In the genomic region with DNA sequence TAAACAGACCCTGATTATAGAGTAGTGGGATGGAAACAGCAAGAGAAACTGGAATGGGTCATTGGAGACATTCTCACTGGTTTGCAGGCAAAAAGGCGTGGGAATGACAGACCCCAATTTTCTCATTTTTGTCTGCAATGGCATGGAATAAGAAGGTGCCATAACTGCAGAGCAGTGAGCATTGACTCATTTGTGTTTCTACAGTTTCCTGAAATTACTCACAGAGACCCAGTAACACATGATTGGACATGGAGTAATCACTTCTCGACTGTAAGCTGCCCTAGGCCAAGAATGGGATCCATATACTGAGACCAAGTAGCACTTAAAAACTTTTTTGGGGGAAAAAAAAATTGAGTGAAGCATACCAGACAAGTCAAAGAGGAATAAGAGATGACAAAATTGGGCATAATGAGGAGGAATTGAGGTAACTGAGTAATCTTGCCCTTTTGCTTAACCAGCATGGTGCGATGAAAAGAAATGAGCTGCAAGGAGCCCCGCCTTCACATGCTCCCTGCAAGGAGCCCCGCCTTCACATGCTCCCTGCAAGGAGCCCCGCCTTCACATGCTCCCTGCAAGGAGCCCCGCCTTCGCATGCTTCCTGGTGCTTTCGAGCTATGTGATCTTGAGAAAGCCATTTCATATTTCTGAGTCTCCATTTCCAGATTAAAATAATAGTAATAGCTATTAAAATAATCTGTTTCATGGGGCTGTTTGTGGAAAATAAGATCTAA, we compare ENCODE assay signal across 8 cellular contexts. TPM values are rescaled to one million over a fixed set of nuclear protein-coding genes. Genes with fewer than 3 reads are reported as not detected.
A peak's percentile ranks its signal among the peaks of the same experiment; 100 is the strongest.
DNase-seq lines count a peak whose midpoint lies in the region; ATAC-seq and TF ChIP-seq lines count a peak whose summit lies in the region.

No MANE protein-coding gene starts in this region.

- H3K27ac ChIP-seq in sigmoid colon = no peak overlapping the region

- in situ Hi-C loops in GM13977 (cut with MboI; ENCODE audit: low pct_unique_long_range_greater_than_20kb, low sequenced_read_pairs, unreplicated experiment) = no loop called here

- DNase-seq in GM13977 (ENCODE audit: low spot score) (peak; percentile 33), naive B cell (peak; percentile 43), NAMALWA (ENCODE audit: low spot score) (no peak), posterior cingulate gyrus (no peak), sigmoid colon (no peak)
- peak; percentile 61 for DNase-seq in activated T-helper 2 cell treated with anti-CD3 and anti-CD28 coated beads, Interferon-gamma antibody, Interleukin-2, Interleukin-4, amounts not matched to agents 10 μg/mL and 5 μg/mL and 100 μg/mL, durations not matched to agents 14 hours and 24 hours and 36 hours (ENCODE audit: low spot score)

- no peak for TF ChIP-seq CTCF in GM13977 (IDR thresholded peaks at IDR 0.05; ENCODE audit: extremely low read depth, insufficient read depth, missing control alignments)
- TF ChIP-seq CTCF in sigmoid colon (IDR thresholded peaks at IDR 0.05) = no peak

- no peak for TF ChIP-seq POLR2A in sigmoid colon (IDR thresholded peaks at IDR 0.05)

- no peaks in the 10 kb centered on the region for H3K9me3 ChIP-seq in sigmoid colon

- no peaks in the 10 kb centered on the region for H3K9me3 Mint-ChIP-seq in activated T-helper 2 cell treated with anti-CD3 and anti-CD28 coated beads, Interferon-gamma antibody, Interleukin-2, Interleukin-4, amounts not matched to agents 10 μg/mL and 5 μg/mL and 100 μg/mL, durations not matched to agents 14 hours and 24 hours and 36 hours
- no peaks in the 10 kb centered on the region for H3K9me3 Mint-ChIP-seq in naive B cell

- H3K4me1 Mint-ChIP-seq in activated T-helper 2 cell treated with anti-CD3 and anti-CD28 coated beads, Interferon-gamma antibody, Interleukin-2, Interleukin-4, amounts not matched to agents 10 μg/mL and 5 μg/mL and 100 μg/mL, durations not matched to agents 14 hours and 24 hours and 36 hours (ENCODE audit: low read depth) = peaks cover 25% of the 10 kb centered on the region
- H3K4me1 Mint-ChIP-seq in naive B cell = peaks cover 6 to 25% (median 18%) of the 10 kb centered on the region in 3 donors

- H3K27me3 Mint-ChIP-seq in activated T-helper 2 cell treated with anti-CD3 and anti-CD28 coated beads, Interferon-gamma antibody, Interleukin-2, Interleukin-4, amounts not matched to agents 10 μg/mL and 5 μg/mL and 100 μg/mL, durations not matched to agents 14 hours and 24 hours and 36 hours (ENCODE audit: low read depth) = no peaks in the 10 kb centered on the region
- H3K27me3 Mint-ChIP-seq in naive B cell = no peaks in the 10 kb centered on the region

- no peaks in the 10 kb centered on the region for H3K4me1 ChIP-seq in sigmoid colon

- peak overlapping the region; percentile 83 for H3K27ac Mint-ChIP-seq in activated T-helper 2 cell treated with anti-CD3 and anti-CD28 coated beads, Interferon-gamma antibody, Interleukin-2, Interleukin-4, amounts not matched to agents 10 μg/mL and 5 μg/mL and 100 μg/mL, durations not matched to agents 14 hours and 24 hours and 36 hours
- H3K27ac Mint-ChIP-seq in naive B cell = peak overlapping the region in 2 of 6 donors; percentile 38 to 78

- no peak for TF ChIP-seq EP300 in sigmoid colon (IDR thresholded peaks at IDR 0.05)

- peak; percentile 38 for ATAC-seq in HG03565 (IDR thresholded peaks at IDR 0.05; ENCODE audit: unreplicated experiment)
- ATAC-seq in naive B cell (ENCODE audit: low read depth in 2 of 2) = peak; percentile 54 to 66
- no peak for ATAC-seq in HG03139 (IDR thresholded peaks at IDR 0.05; ENCODE audit: unreplicated experiment)

- intact Hi-C loops in activated T-helper 2 cell treated with anti-CD3 and anti-CD28 coated beads, Interferon-gamma antibody, Interleukin-2, Interleukin-4, amounts not matched to agents 10 μg/mL and 5 μg/mL and 100 μg/mL, durations not matched to agents 14 hours and 24 hours and 36 hours (cut with micrococcal nuclease) = loop anchor here (1.0 kb wide), 1 partner anchor 44 kb away; no protein-coding TSS in a partner anchor
- intact Hi-C loops in posterior cingulate gyrus (cut with DNase I) = no loop called here
- intact Hi-C loops in sigmoid colon (cut with DNase I) = no loop called here

- H3K36me3 Mint-ChIP-seq in activated T-helper 2 cell treated with anti-CD3 and anti-CD28 coated beads, Interferon-gamma antibody, Interleukin-2, Interleukin-4, amounts not matched to agents 10 μg/mL and 5 μg/mL and 100 μg/mL, durations not matched to agents 14 hours and 24 hours and 36 hours (ENCODE audit: low read depth) = no peaks in the 10 kb centered on the region
- H3K36me3 Mint-ChIP-seq in naive B cell = no peaks in the 10 kb centered on the region

- WGBS in sigmoid colon, 2 donors = 24 to 52% methylated on average over 9 of the region's 9 CpGs

- H3K27me3 ChIP-seq in sigmoid colon = no peaks in the 10 kb centered on the region

- H3K4me3 Mint-ChIP-seq in activated T-helper 2 cell treated with anti-CD3 and anti-CD28 coated beads, Interferon-gamma antibody, Interleukin-2, Interleukin-4, amounts not matched to agents 10 μg/mL and 5 μg/mL and 100 μg/mL, durations not matched to agents 14 hours and 24 hours and 36 hours (ENCODE audit: low read depth) = peak overlapping the region; percentile 31
- H3K4me3 Mint-ChIP-seq in naive B cell = peak overlapping the region in 5 of 8 donors; percentile 19 to 83 (median 52)

- no peaks in the 10 kb centered on the region for H3K36me3 ChIP-seq in sigmoid colon

- H3K4me3 ChIP-seq in sigmoid colon = no peak overlapping the region

RNA-seq across cellular contexts. Expression of gene NHSL1, which starts 44.2 kb away (rescaled TPM):
- total RNA-seq in activated T-helper 2 cell treated with anti-CD3 and anti-CD28 coated beads, Interferon-gamma antibody, Interleukin-2, Interleukin-4, amounts not matched to agents 10 μg/mL and 5 μg/mL and 100 μg/mL, durations not matched to agents 14 hours and 24 hours and 36 hours = 1.5 and 2.4 TPM in 2 replicates
- polyA plus RNA-seq in naive B cell (ENCODE audit: low read depth in 6 of 6) (under 1 TPM in 1 of 6 donors, not detected in 5; 0.04 TPM), sigmoid colon (10 to 100 TPM; 13.2 to 17.5 (median 16.9) TPM)
- 1 to 10 TPM; 6.5 to 8.6 (median 7.0) TPM for total RNA-seq in sigmoid colon

RNA-seq across cellular contexts. Expression of gene HEBP2, which starts 51.1 kb away (rescaled TPM):
- 17.2 and 20.0 TPM in 2 replicates for total RNA-seq in activated T-helper 2 cell treated with anti-CD3 and anti-CD28 coated beads, Interferon-gamma antibody, Interleukin-2, Interleukin-4, amounts not matched to agents 10 μg/mL and 5 μg/mL and 100 μg/mL, durations not matched to agents 14 hours and 24 hours and 36 hours
- polyA plus RNA-seq in naive B cell (ENCODE audit: low read depth in 6 of 6) (10 to 100 TPM; 33.4 to 50.3 (median 42.2) TPM), sigmoid colon (10 to 100 TPM; 16.6 to 21.0 (median 19.4) TPM)
- 10 to 100 TPM; 46.3 to 75.3 (median 65.5) TPM for total RNA-seq in sigmoid colon

Comparison
In these comparisons a context has a peak if more than half of its experiments do, and no peak if none do; other contexts are left out.
1. DNase-seq: peak in GM13977 (single experiment), activated T-helper 2 cell treated with anti-CD3 and anti-CD28 coated beads, Interferon-gamma antibody, Interleukin-2, Interleukin-4, amounts not matched to agents 10 μg/mL and 5 μg/mL and 100 μg/mL, durations not matched to agents 14 hours and 24 hours and 36 hours (single experiment) and naive B cell (single experiment); none in NAMALWA (single experiment), posterior cingulate gyrus (0 of 10) and sigmoid colon (single experiment).